In genomic region chr3:52289338-52289746, GRCh38 we compare ENCODE assay signal across 14 cellular contexts. TPM values are rescaled to one million over a fixed set of nuclear protein-coding genes. Genes with fewer than 3 reads are reported as not detected.
DNase-seq lines count a peak whose midpoint lies in the region; ATAC-seq and TF ChIP-seq lines count a peak whose summit lies in the region.
"Had no signal": no experiment of that assay in that cellular context is flagged by ENCODE, and none has a peak within 500 bp of the region (broad histone marks: within the 10 kb centered on the region; RNA-seq: fewer than 3 reads in every experiment).

No MANE protein-coding gene starts in this region.

- H3K4me1 ChIP-seq in liver (ENCODE audit: control insufficient read depth in 4 of 4, insufficient read depth in 4 of 4, low read length in 3 of 4): peaks cover 17 to 78% (median 58%) of the 10 kb centered on the region in 4 donors
- peaks cover 25 to 60% (median 51%) of the 10 kb centered on the region in 4 donors for H3K4me1 ChIP-seq in stomach

- 27% methylated on average over 1 of the region's 1 CpG for WGBS in liver
- WGBS in stomach, 5 donors: 29 to 50% (median 40%) methylated on average over 1 of the region's 1 CpG

- CTCF ChIA-PET in activated CD4-positive, alpha-beta T cell treated with anti-CD3 and anti-CD28 coated beads, Interleukin-2, amount 10 ng/mL, durations not matched to agents 7 days and 5 days (lab: Charles Lee): interaction anchor here (0.7 to 2.9 kb wide), 8 partner anchors 8 to 123 kb away, joined by 3 to 14 read pairs (median 4); no protein-coding TSS in a partner anchor

- H3K27ac Mint-ChIP-seq in activated CD4-positive, alpha-beta T cell treated with anti-CD3 and anti-CD28 coated beads, Interleukin-2, amount 10 ng/mL, durations not matched to agents 7 days and 5 days: peak overlapping the region; percentile 60
- H3K27ac Mint-ChIP-seq in activated T-helper 1 cell treated with anti-CD3 and anti-CD28 coated beads, Interleukin-12 subunit alpha, Interleukin-12 subunit beta, Interleukin-2, Interleukin-4 antibody, amounts not matched to agents 30 ng/mL and 10 ng/mL and 1 ng/mL, durations not matched to agents 14 hours and 24 hours and 36 hours: no peak overlapping the region

- H3K27me3 ChIP-seq in liver (ENCODE audit: control insufficient read depth in 4 of 4, insufficient read depth in 4 of 4, low read length in 3 of 4) (no peaks in the 10 kb centered on the region), stomach (no peaks in the 10 kb centered on the region)

- no peak for TF ChIP-seq CTCF in liver (IDR thresholded peaks at IDR 0.05; ENCODE audit: low read depth, low read length, missing input control)
- no peak for TF ChIP-seq CTCF in stomach (IDR thresholded peaks at IDR 0.05)

- intact Hi-C loops in activated T-helper 1 cell treated with anti-CD3 and anti-CD28 coated beads, Interleukin-12 subunit alpha, Interleukin-12 subunit beta, Interleukin-2, Interleukin-4 antibody, amounts not matched to agents 30 ng/mL and 10 ng/mL and 1 ng/mL, durations not matched to agents 14 hours and 24 hours and 36 hours (cut with micrococcal nuclease): loop anchor here (2.0 to 5.0 kb wide), 4 partner anchors 19 to 307 kb away; partner anchors contain the start of genes ACY1, DNAH1 and RPL29
- intact Hi-C loops in stomach (cut with DNase I; ENCODE audit: low total_unique reads) (no loop called here), sciatic nerve (cut with DNase I) (no loop called here)

- DNase-seq in activated CD4-positive, alpha-beta T cell treated with anti-CD3 and anti-CD28 coated beads, Interleukin-2, amount 10 ng/mL, durations not matched to agents 7 days and 5 days: no peak
- DNase-seq in activated CD4-positive, alpha-beta T cell treated with anti-CD3 and anti-CD28 coated beads, Interleukin-2, amount 50 U/mL, for 4 hours: no peak
- DNase-seq in activated T-helper 1 cell treated with anti-CD3 and anti-CD28 coated beads, Interleukin-12 subunit alpha, Interleukin-12 subunit beta, Interleukin-2, Interleukin-4 antibody, amounts not matched to agents 30 ng/mL and 10 ng/mL and 1 ng/mL, durations not matched to agents 14 hours and 24 hours and 36 hours (ENCODE audit: low spot score): no peak
- DNase-seq in stomach (peak; percentile 61), sciatic nerve (ENCODE audit: low spot score) (no peak), GM03348 (ENCODE audit: low spot score) (no peak)
- DNase-seq: activated CD4-positive, alpha-beta T cell treated with anti-CD3 and anti-CD28 coated beads for 48 hours; DMS79 treated with DMSO at 0.1 percent for 48 hours; effector CD8-positive, alpha-beta T cell; left ventricle myocardium superior; NCI-H1105 treated with DMSO at 0.1 percent for 48 hours; NCI-H748 treated with DMSO at 0.1 percent for 48 hours had no signal

- peak overlapping the region; percentile 19 for H3K4me3 Mint-ChIP-seq in activated CD4-positive, alpha-beta T cell treated with anti-CD3 and anti-CD28 coated beads, Interleukin-2, amount 10 ng/mL, durations not matched to agents 7 days and 5 days
- peak overlapping the region; percentile 99 for H3K4me3 Mint-ChIP-seq in activated T-helper 1 cell treated with anti-CD3 and anti-CD28 coated beads, Interleukin-12 subunit alpha, Interleukin-12 subunit beta, Interleukin-2, Interleukin-4 antibody, amounts not matched to agents 30 ng/mL and 10 ng/mL and 1 ng/mL, durations not matched to agents 14 hours and 24 hours and 36 hours

- H3K9me3 ChIP-seq in liver (ENCODE audit: control insufficient read depth in 4 of 4, low read length in 3 of 4) (no peaks in the 10 kb centered on the region), stomach (no peaks in the 10 kb centered on the region)

- no peaks in the 10 kb centered on the region for H3K27me3 Mint-ChIP-seq in activated CD4-positive, alpha-beta T cell treated with anti-CD3 and anti-CD28 coated beads, Interleukin-2, amount 10 ng/mL, durations not matched to agents 7 days and 5 days
- H3K27me3 Mint-ChIP-seq in activated T-helper 1 cell treated with anti-CD3 and anti-CD28 coated beads, Interleukin-12 subunit alpha, Interleukin-12 subunit beta, Interleukin-2, Interleukin-4 antibody, amounts not matched to agents 30 ng/mL and 10 ng/mL and 1 ng/mL, durations not matched to agents 14 hours and 24 hours and 36 hours (ENCODE audit: insufficient read depth): no peaks in the 10 kb centered on the region

- peak overlapping the region in 1 of 2 donors; percentile 8 for H3K9ac ChIP-seq in liver (ENCODE audit: low read depth in 1 of 2, low read length in 2 of 2)

- H3K4me1 Mint-ChIP-seq in activated CD4-positive, alpha-beta T cell treated with anti-CD3 and anti-CD28 coated beads, Interleukin-2, amount 10 ng/mL, durations not matched to agents 7 days and 5 days: peaks cover 40% of the 10 kb centered on the region
- peaks cover 31% of the 10 kb centered on the region for H3K4me1 Mint-ChIP-seq in activated T-helper 1 cell treated with anti-CD3 and anti-CD28 coated beads, Interleukin-12 subunit alpha, Interleukin-12 subunit beta, Interleukin-2, Interleukin-4 antibody, amounts not matched to agents 30 ng/mL and 10 ng/mL and 1 ng/mL, durations not matched to agents 14 hours and 24 hours and 36 hours (ENCODE audit: low read depth)

- H3K9me3 Mint-ChIP-seq in activated CD4-positive, alpha-beta T cell treated with anti-CD3 and anti-CD28 coated beads, Interleukin-2, amount 10 ng/mL, durations not matched to agents 7 days and 5 days: no peaks in the 10 kb centered on the region
- H3K9me3 Mint-ChIP-seq in activated T-helper 1 cell treated with anti-CD3 and anti-CD28 coated beads, Interleukin-12 subunit alpha, Interleukin-12 subunit beta, Interleukin-2, Interleukin-4 antibody, amounts not matched to agents 30 ng/mL and 10 ng/mL and 1 ng/mL, durations not matched to agents 14 hours and 24 hours and 36 hours: no peaks in the 10 kb centered on the region

- H3K27ac ChIP-seq in liver (ENCODE audit: low read depth in 1 of 2, low read length in 2 of 2) (peak overlapping the region; percentile 98 to 100), stomach (peak overlapping the region; percentile 94 to 100 (median 99))

- H3K36me3 ChIP-seq in liver (ENCODE audit: control insufficient read depth in 4 of 4, insufficient read depth in 3 of 4, low read depth in 1 of 4, low read length in 3 of 4) (peaks cover 3 to 6% (median 5%) of the 10 kb centered on the region in 4 donors), stomach (peaks cover 9 to 40% (median 34%) of the 10 kb centered on the region in 4 donors)

- H3K36me3 Mint-ChIP-seq in activated CD4-positive, alpha-beta T cell treated with anti-CD3 and anti-CD28 coated beads, Interleukin-2, amount 10 ng/mL, durations not matched to agents 7 days and 5 days (ENCODE audit: low read depth): peaks cover 16% of the 10 kb centered on the region
- peaks cover 14% of the 10 kb centered on the region for H3K36me3 Mint-ChIP-seq in activated T-helper 1 cell treated with anti-CD3 and anti-CD28 coated beads, Interleukin-12 subunit alpha, Interleukin-12 subunit beta, Interleukin-2, Interleukin-4 antibody, amounts not matched to agents 30 ng/mL and 10 ng/mL and 1 ng/mL, durations not matched to agents 14 hours and 24 hours and 36 hours (ENCODE audit: low read depth)

- H3K4me3 ChIP-seq in liver (ENCODE audit: low read depth in 1 of 3, low read length in 3 of 3) (no peak overlapping the region), stomach (peak overlapping the region in 1 of 4 donors; percentile 3)

- POLR2A ChIA-PET in activated CD4-positive, alpha-beta T cell treated with anti-CD3 and anti-CD28 coated beads, Interleukin-2, amount 10 ng/mL, durations not matched to agents 7 days and 5 days (lab: Charles Lee): no interaction called here

- no peak for TF ChIP-seq POLR2A in stomach (IDR thresholded peaks at IDR 0.05)

- TF ChIP-seq RAD21 in liver (IDR thresholded peaks at IDR 0.05): no peak

- TF ChIP-seq EP300 in stomach (IDR thresholded peaks at IDR 0.05): no peak

- no peak for ATAC-seq in sciatic nerve
- no peak for ATAC-seq in HG02938 (IDR thresholded peaks at IDR 0.05; ENCODE audit: unreplicated experiment)
- ATAC-seq: left ventricle myocardium superior had no signal

RNA-seq across cellular contexts. Expression of gene GLYCTK, which starts 1.7 kb away (rescaled TPM):
- 10 to 100 TPM; 25.0 to 29.4 TPM for total RNA-seq in activated CD4-positive, alpha-beta T cell treated with anti-CD3 and anti-CD28 coated beads, Interleukin-2, amount 10 ng/mL, durations not matched to agents 7 days and 5 days
- total RNA-seq in activated T-helper 1 cell treated with anti-CD3 and anti-CD28 coated beads, Interleukin-12 subunit alpha, Interleukin-12 subunit beta, Interleukin-2, Interleukin-4 antibody, amounts not matched to agents 30 ng/mL and 10 ng/mL and 1 ng/mL, durations not matched to agents 14 hours and 24 hours and 36 hours: 17.0 and 18.3 TPM in 2 replicates
- total RNA-seq in liver (100 to 1,000 TPM in 1 of 2 donors, 10 to 100 TPM in 1; 67.8 to 224 TPM), stomach (10 to 100 TPM; 16.7 to 55.0 (median 19.2) TPM), sciatic nerve (16.7 TPM)
- polyA plus RNA-seq in liver (100 to 1,000 TPM; 176 to 180 TPM), stomach (10 to 100 TPM in 2 of 3 donors, 1 to 10 TPM in 1; 9.1 to 26.9 (median 14.6) TPM)

RNA-seq across cellular contexts. Expression of gene WDR82, which starts 10.9 kb away (rescaled TPM):
- 100 to 1,000 TPM; 140 to 143 TPM for total RNA-seq in activated CD4-positive, alpha-beta T cell treated with anti-CD3 and anti-CD28 coated beads, Interleukin-2, amount 10 ng/mL, durations not matched to agents 7 days and 5 days
- 105 and 107 TPM in 2 replicates for total RNA-seq in activated T-helper 1 cell treated with anti-CD3 and anti-CD28 coated beads, Interleukin-12 subunit alpha, Interleukin-12 subunit beta, Interleukin-2, Interleukin-4 antibody, amounts not matched to agents 30 ng/mL and 10 ng/mL and 1 ng/mL, durations not matched to agents 14 hours and 24 hours and 36 hours
- total RNA-seq in liver: 10 to 100 TPM; 31.7 to 44.3 TPM
- 10 to 100 TPM in 1 of 2 donors, 1 to 10 TPM in 1; 4.3 to 19.4 TPM for polyA plus RNA-seq in liver
- total RNA-seq in stomach: 10 to 100 TPM in 4 of 5 donors, 1 to 10 TPM in 1; 8.2 to 64.8 (median 30.4) TPM
- 10 to 100 TPM; 20.6 to 28.7 (median 28.0) TPM for polyA plus RNA-seq in stomach
- 71.5 TPM for total RNA-seq in sciatic nerve

RNA-seq across cellular contexts. Expression of gene DNAH1, which starts 26.8 kb away (rescaled TPM):
- total RNA-seq in activated CD4-positive, alpha-beta T cell treated with anti-CD3 and anti-CD28 coated beads, Interleukin-2, amount 10 ng/mL, durations not matched to agents 7 days and 5 days: 10 to 100 TPM; 25.2 to 25.7 TPM
- 12.1 and 12.2 TPM in 2 replicates for total RNA-seq in activated T-helper 1 cell treated with anti-CD3 and anti-CD28 coated beads, Interleukin-12 subunit alpha, Interleukin-12 subunit beta, Interleukin-2, Interleukin-4 antibody, amounts not matched to agents 30 ng/mL and 10 ng/mL and 1 ng/mL, durations not matched to agents 14 hours and 24 hours and 36 hours
- total RNA-seq in liver: 1 to 10 TPM; 1.5 to 6.0 TPM
- 1 to 10 TPM; 1.7 to 3.3 TPM for polyA plus RNA-seq in liver
- 10 to 100 TPM in 4 of 5 donors, 1 to 10 TPM in 1; 6.1 to 57.6 (median 22.2) TPM for total RNA-seq in stomach
- 1 to 10 TPM; 1.9 to 3.4 (median 3.0) TPM for polyA plus RNA-seq in stomach
- 20.1 TPM for total RNA-seq in sciatic nerve

RNA-seq across cellular contexts. Expression of gene PPM1M, which starts 43.8 kb away (rescaled TPM):
- total RNA-seq in activated CD4-positive, alpha-beta T cell treated with anti-CD3 and anti-CD28 coated beads, Interleukin-2, amount 10 ng/mL, durations not matched to agents 7 days and 5 days: 10 to 100 TPM; 82.2 to 92.7 TPM
- total RNA-seq in activated T-helper 1 cell treated with anti-CD3 and anti-CD28 coated beads, Interleukin-12 subunit alpha, Interleukin-12 subunit beta, Interleukin-2, Interleukin-4 antibody, amounts not matched to agents 30 ng/mL and 10 ng/mL and 1 ng/mL, durations not matched to agents 14 hours and 24 hours and 36 hours: 57.1 and 59.5 TPM in 2 replicates
- 1 to 10 TPM; 5.5 TPM for total RNA-seq in liver
- polyA plus RNA-seq in liver: 1 to 10 TPM; 2.8 to 3.8 TPM
- 10 to 100 TPM in 3 of 5 donors, 1 to 10 TPM in 2; 7.9 to 44.9 (median 11.0) TPM for total RNA-seq in stomach
- polyA plus RNA-seq in stomach: 10 to 100 TPM; 16.4 to 25.7 (median 19.8) TPM
- total RNA-seq in sciatic nerve: 36.9 TPM

RNA-seq across cellular contexts. Expression of gene TWF2, which starts 50.4 kb away (rescaled TPM):
- total RNA-seq in activated CD4-positive, alpha-beta T cell treated with anti-CD3 and anti-CD28 coated beads, Interleukin-2, amount 10 ng/mL, durations not matched to agents 7 days and 5 days: 100 to 1,000 TPM; 117 to 119 TPM
- total RNA-seq in activated T-helper 1 cell treated with anti-CD3 and anti-CD28 coated beads, Interleukin-12 subunit alpha, Interleukin-12 subunit beta, Interleukin-2, Interleukin-4 antibody, amounts not matched to agents 30 ng/mL and 10 ng/mL and 1 ng/mL, durations not matched to agents 14 hours and 24 hours and 36 hours: 94.3 and 98.6 TPM in 2 replicates
- 10 to 100 TPM; 12.7 to 26.3 TPM for total RNA-seq in liver
- 10 to 100 TPM; 12.0 to 22.6 TPM for polyA plus RNA-seq in liver
- 100 to 1,000 TPM in 1 of 5 donors, 10 to 100 TPM in 4; 18.7 to 237 (median 39.1) TPM for total RNA-seq in stomach
- 10 to 100 TPM; 37.5 to 58.7 (median 40.8) TPM for polyA plus RNA-seq in stomach
- 39.8 TPM for total RNA-seq in sciatic nerve
